Comparison of ENCODE assay signal across 11 cellular contexts in the genomic region with DNA sequence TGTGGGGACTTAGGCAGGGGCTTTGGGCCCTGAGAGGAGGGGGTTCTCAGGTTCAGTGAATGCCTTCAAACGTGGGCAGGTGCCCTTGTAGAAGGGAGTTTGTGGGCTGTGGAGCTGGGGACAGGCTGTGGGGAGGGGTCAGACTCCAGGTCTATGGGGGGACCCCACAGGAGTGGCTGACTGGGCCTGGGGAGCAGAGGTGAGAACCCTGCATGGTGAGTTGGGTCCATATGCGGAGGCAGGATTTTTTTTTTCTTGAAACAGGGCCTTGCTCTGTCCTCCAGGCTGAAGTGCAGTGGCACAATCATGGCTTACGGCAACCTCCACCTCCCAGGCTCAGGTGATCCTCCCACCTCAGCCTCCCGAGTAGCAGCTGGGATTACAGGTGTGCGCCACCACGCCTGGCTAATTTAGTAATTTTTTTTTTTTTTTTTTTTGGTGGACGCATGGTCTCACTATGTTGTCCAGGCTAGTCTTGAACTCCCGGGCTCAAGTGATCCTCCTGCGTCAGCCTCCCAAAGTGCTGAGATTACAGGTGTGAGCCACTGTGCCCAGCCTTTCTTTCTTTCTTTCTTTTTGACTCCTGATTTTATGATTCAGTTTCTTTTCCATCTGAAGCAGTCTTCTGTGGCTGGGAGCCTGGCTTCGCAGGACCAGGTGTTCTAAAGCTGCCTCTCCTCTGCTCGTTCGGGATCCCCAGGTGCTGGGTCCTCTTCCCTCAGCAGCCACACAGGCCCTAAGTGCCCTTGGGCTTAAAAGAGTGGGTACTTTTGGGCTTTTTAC. TPM values are rescaled to one million over a fixed set of nuclear protein-coding genes. Genes with fewer than 3 reads are reported as not detected.
DNase-seq lines count a peak whose midpoint lies in the region; ATAC-seq, FAIRE-seq and TF ChIP-seq lines count a peak whose summit lies in the region.
"Had no signal": no experiment of that assay in that cellular context is flagged by ENCODE, and none has a peak within 500 bp of the region (broad histone marks: within the 10 kb centered on the region; RNA-seq: fewer than 3 reads in every experiment).

No MANE protein-coding gene starts in this region.

- H4K20me1 ChIP-seq in HCT116 (ENCODE audit: insufficient read depth): no peaks in the 10 kb centered on the region
- H4K20me1 ChIP-seq in astrocyte (ENCODE audit: insufficient read depth, low read length): no peaks in the 10 kb centered on the region

- TF ChIP-seq POLR2A in HCT116 (IDR thresholded peaks at IDR 0.05; ENCODE audit: borderline replicate concordance, extremely low read depth, insufficient read depth, insufficient read length): no peak

- peaks cover 0 to 5% (median 3%) of the 10 kb centered on the region in 3 donors for H3K27me3 Mint-ChIP-seq in CD14-positive monocyte (ENCODE audit: low read depth in 3 of 3)
- no peaks in the 10 kb centered on the region for H3K27me3 Mint-ChIP-seq in astrocyte (ENCODE audit: low read depth, unreplicated experiment)
- no peaks in the 10 kb centered on the region for H3K27me3 Mint-ChIP-seq in natural killer cell treated with Interleukin-12 subunit alpha and Interleukin-12 subunit beta and Interleukin-15 and Interleukin-18, amount 100 ng/mL, for 72 hours

- H3K4me1 Mint-ChIP-seq in CD14-positive monocyte (peaks cover 58% of the 10 kb centered on the region), astrocyte (ENCODE audit: low read depth, unreplicated experiment) (peaks cover 20% of the 10 kb centered on the region)
- H3K4me1 Mint-ChIP-seq in natural killer cell treated with Interleukin-12 subunit alpha and Interleukin-12 subunit beta and Interleukin-15 and Interleukin-18, amount 100 ng/mL, for 72 hours (ENCODE audit: low read depth in 2 of 2): peaks cover 14 to 35% of the 10 kb centered on the region in 2 donors

- RAD21 ChIA-PET in HCT116 (lab: Charles Lee; ENCODE audit: low non-redundant PET in 1 of 2, low total read pairs in 2 of 2, uncharacterized antibody in 2 of 2, unreplicated experiment in 2 of 2): no interaction called here

- H3K36me3 Mint-ChIP-seq in CD14-positive monocyte (peaks cover 3 to 9% of the 10 kb centered on the region in 2 donors), astrocyte (ENCODE audit: low read depth, unreplicated experiment) (peaks cover 6% of the 10 kb centered on the region)
- no peaks in the 10 kb centered on the region for H3K36me3 Mint-ChIP-seq in natural killer cell treated with Interleukin-12 subunit alpha and Interleukin-12 subunit beta and Interleukin-15 and Interleukin-18, amount 100 ng/mL, for 72 hours

- H3K27ac ChIP-seq in HCT116 (ENCODE audit: low read depth, low read length): no peak overlapping the region
- no peak overlapping the region for H3K27ac ChIP-seq in astrocyte (ENCODE audit: low read depth, low read length)

- H3K4me3 ChIP-seq in HCT116 (replicated peaks in 1 of 2; ENCODE audit: low read depth in 1 of 2, low read length in 2 of 2) (no peak overlapping the region; a peak in 1 of 4 replicates), astrocyte (ENCODE audit: insufficient read depth, low read depth, low read length) (peak overlapping the region; percentile 57)

- H3K36me3 ChIP-seq in HCT116 (ENCODE audit: control insufficient read depth in 1 of 2, insufficient read depth in 2 of 2, low read length in 2 of 2): no peaks in the 10 kb centered on the region
- H3K36me3 ChIP-seq in astrocyte (ENCODE audit: insufficient read depth, low read length): no peaks in the 10 kb centered on the region

- no peak for FAIRE-seq in astrocyte (lab: Jason Lieb, UNC)
- FAIRE-seq: frontal cortex had no signal

- H3K27ac Mint-ChIP-seq in CD14-positive monocyte: peak overlapping the region in 1 of 7 donors; percentile 81
- H3K27ac Mint-ChIP-seq in astrocyte (ENCODE audit: unreplicated experiment): no peak overlapping the region
- peak overlapping the region; percentile 43 to 93 for H3K27ac Mint-ChIP-seq in natural killer cell treated with Interleukin-12 subunit alpha and Interleukin-12 subunit beta and Interleukin-15 and Interleukin-18, amount 100 ng/mL, for 72 hours

- DNase-seq in CD14-positive monocyte (ENCODE audit: low spot score) (no peak), HCT116 (ENCODE audit: low read depth, low spot score) (no peak), astrocyte (ENCODE audit: low read depth) (no peak), D341Med (ENCODE audit: low spot score) (no peak), NCI-H2029 treated with DMSO at 0.1 percent for 48 hours (lab: John Stamatoyannopoulos, UW) (no peak), NCI-H82 (lab: John Stamatoyannopoulos, UW) (no peak)
- DNase-seq in natural killer cell treated with Interleukin-12 subunit alpha and Interleukin-12 subunit beta and Interleukin-15 and Interleukin-18, amount 100 ng/mL, for 72 hours (ENCODE audit: low spot score): no peak
- DNase-seq: DMS153, Right ventricle myocardium superior had no signal

- H3K4me3 Mint-ChIP-seq in CD14-positive monocyte (peak overlapping the region; percentile 88 to 89), astrocyte (ENCODE audit: unreplicated experiment) (peak overlapping the region; percentile 80)
- H3K4me3 Mint-ChIP-seq in natural killer cell treated with Interleukin-12 subunit alpha and Interleukin-12 subunit beta and Interleukin-15 and Interleukin-18, amount 100 ng/mL, for 72 hours: peak overlapping the region; percentile 80

- H3K9me3 ChIP-seq in HCT116 (ENCODE audit: control insufficient read depth in 1 of 2, insufficient read depth in 1 of 2, low read depth in 1 of 2, low read length in 2 of 2) (no peaks in the 10 kb centered on the region), astrocyte (ENCODE audit: insufficient read depth, low read depth, low read length) (no peaks in the 10 kb centered on the region)

- H3K4me1 ChIP-seq in HCT116 (ENCODE audit: control insufficient read depth in 1 of 2, insufficient read depth in 2 of 2, low read length in 2 of 2) (peaks cover 11 to 25% of the 10 kb centered on the region in 2 experiments; a peak in 3 of 4 replicates), astrocyte (ENCODE audit: insufficient read depth, low read length) (peaks cover 34% of the 10 kb centered on the region)

- no peak for TF ChIP-seq RAD21 in HCT116 (IDR thresholded peaks at IDR 0.05; ENCODE audit: low read depth)

- intact Hi-C loops in CD14-positive monocyte (cut with micrococcal nuclease): loop anchor here (2.0 to 5.0 kb wide), 2 partner anchors 35 kb away; no protein-coding TSS in a partner anchor
- intact Hi-C loops in HCT116 (cut with micrococcal nuclease): no loop called here

- H3K4me2 ChIP-seq in HCT116 (ENCODE audit: low read length): peak overlapping the region; percentile 91
- H3K4me2 ChIP-seq in astrocyte (ENCODE audit: low read length): peak overlapping the region; percentile 87

- CTCF ChIA-PET in HCT116 (lab: Charles Lee): no interaction called here

- ATAC-seq in HCT116 (no peak), HG03565 (IDR thresholded peaks at IDR 0.05; ENCODE audit: unreplicated experiment) (no peak)
- no peak for ATAC-seq in natural killer cell treated with Interleukin-12 subunit alpha and Interleukin-12 subunit beta and Interleukin-15 and Interleukin-18, amount 100 ng/mL, for 72 hours

- POLR2A ChIA-PET in HCT116 (lab: Charles Lee): no interaction called here

- H3K27me3 ChIP-seq in HCT116 (ENCODE audit: insufficient read depth, low read length) (no peaks in the 10 kb centered on the region), astrocyte (ENCODE audit: insufficient read depth, low read length) (no peaks in the 10 kb centered on the region)

- no peak for TF ChIP-seq CTCF in CD14-positive monocyte (IDR thresholded peaks at IDR 0.05)
- TF ChIP-seq CTCF in HCT116 (IDR thresholded peaks at IDR 0.05 in 2 of 3, conservative IDR thresholded peaks at IDR 0.05 in 1 of 3; ENCODE audit: borderline replicate concordance in 1 of 3, insufficient read depth in 1 of 3, low read depth in 2 of 3, low read length in 2 of 3): no peak
- no peak for TF ChIP-seq CTCF in astrocyte (IDR thresholded peaks at IDR 0.05; ENCODE audit: insufficient read depth, low read depth, low read length)

- TSS peak; percentile 41 for BruUV-seq in HCT116 (replicated peaks; lab: Mats Ljungman, UMichigan)

- peaks cover 0 to 3% (median 0%) of the 10 kb centered on the region in 7 donors for H3K9me3 Mint-ChIP-seq in CD14-positive monocyte
- H3K9me3 Mint-ChIP-seq in astrocyte (ENCODE audit: unreplicated experiment): no peaks in the 10 kb centered on the region
- no peaks in the 10 kb centered on the region for H3K9me3 Mint-ChIP-seq in natural killer cell treated with Interleukin-12 subunit alpha and Interleukin-12 subunit beta and Interleukin-15 and Interleukin-18, amount 100 ng/mL, for 72 hours

- H3K9ac ChIP-seq in HCT116 (ENCODE audit: low read length) (no peak overlapping the region), astrocyte (ENCODE audit: low read length) (no peak overlapping the region)

- no peaks in the 10 kb centered on the region for H3K79me2 ChIP-seq in HCT116 (ENCODE audit: insufficient read depth, low read length)
- no peaks in the 10 kb centered on the region for H3K79me2 ChIP-seq in astrocyte (ENCODE audit: insufficient read depth, low read length)

- H3K9me2 ChIP-seq in HCT116 (ENCODE audit: insufficient read depth): no peaks in the 10 kb centered on the region

- no peak overlapping the region for H2AFZ ChIP-seq in HCT116 (ENCODE audit: low read depth, low read length, poor library complexity, severe bottlenecking)
- H2AFZ ChIP-seq in astrocyte (ENCODE audit: low read depth, low read length): no peak overlapping the region

TF ChIP-seq in HCT116, 20 proteins besides CTCF, POLR2A, EP300 and RAD21 (continues in another document):
- no peak for TF ChIP-seq SIN3A (IDR thresholded peaks at IDR 0.05; ENCODE audit: low read depth)
- TF ChIP-seq CBX3 (IDR thresholded peaks at IDR 0.05; ENCODE audit: low read depth): no peak
- TF ChIP-seq EGR1 (IDR thresholded peaks at IDR 0.05; ENCODE audit: low read depth): no peak
- no peak for TF ChIP-seq EZH2phosphoT487 (IDR thresholded peaks at IDR 0.05; ENCODE audit: borderline replicate concordance)
- no peak for TF ChIP-seq SP1 (IDR thresholded peaks at IDR 0.05; ENCODE audit: low read depth)

RNA-seq across cellular contexts. Expression of gene ADCY7, which starts 19.0 kb away (rescaled TPM):
- polyA plus RNA-seq in CD14-positive monocyte: 10 to 100 TPM; 53.1 to 91.5 TPM
- total RNA-seq in HCT116 (2021; ENCODE audit: unreplicated experiment) (34.2 TPM), astrocyte (30.3 and 33.7 TPM in 2 replicates)
- polyA plus RNA-seq in HCT116 (2012): 25.4 and 38.4 TPM in 2 replicates
- 100 to 1,000 TPM; 135 to 186 TPM for total RNA-seq in natural killer cell treated with Interleukin-12 subunit alpha and Interleukin-12 subunit beta and Interleukin-15 and Interleukin-18, amount 100 ng/mL, for 72 hours
